Comparison of ENCODE assay signal across 9 cellular contexts in genomic region chr17:75273968-75274708, GRCh38. TPM values are rescaled to one million over a fixed set of nuclear protein-coding genes. Genes with fewer than 3 reads are reported as not detected.
DNase-seq lines count a peak whose midpoint lies in the region; ATAC-seq, FAIRE-seq and TF ChIP-seq lines count a peak whose summit lies in the region.
"Had no signal": no experiment of that assay in that cellular context is flagged by ENCODE, and none has a peak within 500 bp of the region (broad histone marks: within the 10 kb centered on the region; RNA-seq: fewer than 3 reads in every experiment).

No MANE protein-coding gene starts in this region.

- peaks cover 6% of the 10 kb centered on the region for H3F3A ChIP-seq in SK-N-SH (replicated peaks; ENCODE audit: insufficient read depth)

- TF ChIP-seq CTCF in 22Rv1 (IDR thresholded peaks at IDR 0.05) (no peak), SK-N-SH (IDR thresholded peaks at IDR 0.05) (no peak)

- H3K36me3 ChIP-seq in SK-N-SH (replicated peaks in 1 of 2; ENCODE audit: control insufficient read depth in 1 of 2, insufficient read depth in 2 of 2, low read length in 1 of 2): no peaks in the 10 kb centered on the region

- H3K4me2 ChIP-seq in SK-N-SH: 0 out of 2 replicates have a peak overlapping the region, but pooled peaks have one; percentile 2

- WGBS in SK-N-SH (ENCODE audit: low lambda C conversion rate): 65% methylated on average over 7 of the region's 7 CpGs

- H4K20me1 ChIP-seq in SK-N-SH (ENCODE audit: insufficient read depth): no peaks in the 10 kb centered on the region

- ATAC-seq in GM21529 (IDR thresholded peaks at IDR 0.05; ENCODE audit: unreplicated experiment): no peak

- intact Hi-C loops in cardiac septum (cut with DNase I): loop anchor here (5.0 kb wide), 2 partner anchors 138 to 243 kb away; partner anchors contain the start of genes CASKIN2 and TSEN54

- H3K9ac ChIP-seq in SK-N-SH: no peak overlapping the region

- POLR2A ChIA-PET in SK-N-SH (lab: Yijun Ruan, JAX): interaction anchor here (0.5 to 5.3 kb wide), 3 partner anchors 13 to 120 kb away, joined by 3 to 67 read pairs (median 29); partner anchors contain the start of genes GGA3, MRPS7 and SLC25A19

- no peak overlapping the region for H2AFZ ChIP-seq in SK-N-SH (ENCODE audit: low read depth)

- H3K27ac ChIP-seq in 22Rv1 (peak overlapping the region; percentile 92), SK-N-SH (ENCODE audit: low read depth in 2 of 2, low read length in 1 of 2) (peak overlapping the region in 1 of 2 experiments; percentile 97; a peak in 2 of 4 replicates)

- H3K27me3 ChIP-seq in SK-N-SH (ENCODE audit: insufficient read depth): no peaks in the 10 kb centered on the region

- TF ChIP-seq RAD21 in SK-N-SH (IDR thresholded peaks at IDR 0.05; ENCODE audit: low read length): no peak

- FAIRE-seq in urothelium cell line (lab: Jason Lieb, UNC): no peak

- H3K9me3 ChIP-seq in SK-N-SH: no peaks in the 10 kb centered on the region

- CTCF ChIA-PET in SK-N-SH (lab: Yijun Ruan, JAX): interaction anchor here (0.6 to 6.8 kb wide), 8 partner anchors 9 to 139 kb away, joined by 3 to 102 read pairs (median 38); partner anchors contain the start of genes GGA3, MRPS7 and SLC25A19

- H3K4me3 ChIP-seq in SK-N-SH (ENCODE audit: low read depth in 2 of 2, low read length in 1 of 2): no peak overlapping the region

- H3K79me2 ChIP-seq in SK-N-SH (ENCODE audit: insufficient read depth): peaks cover 9% of the 10 kb centered on the region

- DNase-seq in EL: peak; percentile 83
- peak; percentile 50 for DNase-seq in SK-N-SH
- DNase-seq in fibroblast of peridontal ligament (ENCODE audit: extremely low read depth): peak; percentile 78
- DNase-seq in NCI-H2227 treated with DMSO at 0.1 percent for 48 hours (lab: John Stamatoyannopoulos, UW): no peak
- DNase-seq in cardiac septum (ENCODE audit: low spot score): no peak
- DNase-seq in urothelium cell line (ENCODE audit: low spot score): no peak
- DNase-seq: islet precursor cell had no signal

- peaks cover 23 to 43% of the 10 kb centered on the region in 2 experiments; a peak in 3 of 4 replicates for H3K4me1 ChIP-seq in SK-N-SH (ENCODE audit: control insufficient read depth in 1 of 2, insufficient read depth in 2 of 2, low read depth in 1 of 2, low read length in 1 of 2)

- H3K9me2 ChIP-seq in SK-N-SH: no peaks in the 10 kb centered on the region

- TF ChIP-seq EP300 in SK-N-SH (IDR thresholded peaks at IDR 0.05; ENCODE audit: borderline replicate concordance in 1 of 2, low read depth in 1 of 2, low read length in 1 of 2): no peak

TF ChIP-seq in SK-N-SH, 30 proteins besides CTCF, POLR2A, EP300 and RAD21:
- TF ChIP-seq NRF1 (IDR thresholded peaks at IDR 0.05; ENCODE audit: low read depth, low read length) (no peak), REST (IDR thresholded peaks at IDR 0.05; ENCODE audit: low read depth, low read length) (peak; percentile 89), NFIC (IDR thresholded peaks at IDR 0.05; ENCODE audit: borderline replicate concordance) (peak; percentile 71)

RNA-seq across cellular contexts. Expression of gene MIF4GD, which starts 3.1 kb away (rescaled TPM):
- 65.4 and 70.0 TPM in 2 replicates for polyA plus RNA-seq in SK-N-SH (2012; rRNA removed)
- 43.0 and 58.4 TPM in 2 replicates for polyA plus RNA-seq in SK-N-SH (2012; cell fraction: cytosol; rRNA removed)
- 41.0 and 49.6 TPM in 2 replicates for polyA plus RNA-seq in SK-N-SH (2012; cell fraction: nucleus; rRNA removed)
- total RNA-seq in cardiac septum: 18.1 TPM

RNA-seq across cellular contexts. Expression of gene MRPS7, which starts 12.5 kb away (rescaled TPM):
- 82.8 and 90.4 TPM in 2 replicates for polyA plus RNA-seq in SK-N-SH (2012; rRNA removed)
- polyA plus RNA-seq in SK-N-SH (2012; cell fraction: cytosol; rRNA removed): 77.5 and 82.2 TPM in 2 replicates
- polyA plus RNA-seq in SK-N-SH (2012; cell fraction: nucleus; rRNA removed): 74.4 and 85.5 TPM in 2 replicates
- 102 TPM for total RNA-seq in cardiac septum

RNA-seq across cellular contexts. Expression of gene GGA3, which starts 12.7 kb away (rescaled TPM):
- polyA plus RNA-seq in SK-N-SH (2012; rRNA removed): 42.5 and 43.7 TPM in 2 replicates
- polyA plus RNA-seq in SK-N-SH (2012; cell fraction: cytosol; rRNA removed): 13.3 and 21.1 TPM in 2 replicates
- 183 and 203 TPM in 2 replicates for polyA plus RNA-seq in SK-N-SH (2012; cell fraction: nucleus; rRNA removed)
- total RNA-seq in cardiac septum: 24.2 TPM

RNA-seq across cellular contexts. Expression of gene SLC25A19, which starts 15.1 kb away (rescaled TPM):
- polyA plus RNA-seq in SK-N-SH (2012; rRNA removed): 11.7 and 13.2 TPM in 2 replicates
- polyA plus RNA-seq in SK-N-SH (2012; cell fraction: cytosol; rRNA removed): 7.0 and 10.2 TPM in 2 replicates
- polyA plus RNA-seq in SK-N-SH (2012; cell fraction: nucleus; rRNA removed): 14.6 and 19.1 TPM in 2 replicates
- total RNA-seq in cardiac septum: 8.5 TPM

Comparison
In these comparisons a context has a peak if more than half of its experiments do, and no peak if none do; other contexts are left out.
1. DNase-seq: peak in EL (single experiment), SK-N-SH (single experiment) and fibroblast of peridontal ligament (single experiment); none in NCI-H2227 treated with DMSO at 0.1 percent for 48 hours (single experiment), cardiac septum (single experiment) and urothelium cell line (single experiment).